Comparison of ENCODE assay signal across 1 cellular context in genomic region chr2:10274376-10274775, GRCh38.
TF ChIP-seq lines count a peak whose summit lies in the region.

No MANE protein-coding gene starts in this region.

TF ChIP-seq in HepG2, 621 proteins besides CTCF, POLR2A, EP300 and RAD21:
- TF ChIP-seq E2F5 (CRISPR knock-in tag; conservative IDR thresholded peaks at IDR 0.05): no peak
- TF ChIP-seq, protein P1, sequence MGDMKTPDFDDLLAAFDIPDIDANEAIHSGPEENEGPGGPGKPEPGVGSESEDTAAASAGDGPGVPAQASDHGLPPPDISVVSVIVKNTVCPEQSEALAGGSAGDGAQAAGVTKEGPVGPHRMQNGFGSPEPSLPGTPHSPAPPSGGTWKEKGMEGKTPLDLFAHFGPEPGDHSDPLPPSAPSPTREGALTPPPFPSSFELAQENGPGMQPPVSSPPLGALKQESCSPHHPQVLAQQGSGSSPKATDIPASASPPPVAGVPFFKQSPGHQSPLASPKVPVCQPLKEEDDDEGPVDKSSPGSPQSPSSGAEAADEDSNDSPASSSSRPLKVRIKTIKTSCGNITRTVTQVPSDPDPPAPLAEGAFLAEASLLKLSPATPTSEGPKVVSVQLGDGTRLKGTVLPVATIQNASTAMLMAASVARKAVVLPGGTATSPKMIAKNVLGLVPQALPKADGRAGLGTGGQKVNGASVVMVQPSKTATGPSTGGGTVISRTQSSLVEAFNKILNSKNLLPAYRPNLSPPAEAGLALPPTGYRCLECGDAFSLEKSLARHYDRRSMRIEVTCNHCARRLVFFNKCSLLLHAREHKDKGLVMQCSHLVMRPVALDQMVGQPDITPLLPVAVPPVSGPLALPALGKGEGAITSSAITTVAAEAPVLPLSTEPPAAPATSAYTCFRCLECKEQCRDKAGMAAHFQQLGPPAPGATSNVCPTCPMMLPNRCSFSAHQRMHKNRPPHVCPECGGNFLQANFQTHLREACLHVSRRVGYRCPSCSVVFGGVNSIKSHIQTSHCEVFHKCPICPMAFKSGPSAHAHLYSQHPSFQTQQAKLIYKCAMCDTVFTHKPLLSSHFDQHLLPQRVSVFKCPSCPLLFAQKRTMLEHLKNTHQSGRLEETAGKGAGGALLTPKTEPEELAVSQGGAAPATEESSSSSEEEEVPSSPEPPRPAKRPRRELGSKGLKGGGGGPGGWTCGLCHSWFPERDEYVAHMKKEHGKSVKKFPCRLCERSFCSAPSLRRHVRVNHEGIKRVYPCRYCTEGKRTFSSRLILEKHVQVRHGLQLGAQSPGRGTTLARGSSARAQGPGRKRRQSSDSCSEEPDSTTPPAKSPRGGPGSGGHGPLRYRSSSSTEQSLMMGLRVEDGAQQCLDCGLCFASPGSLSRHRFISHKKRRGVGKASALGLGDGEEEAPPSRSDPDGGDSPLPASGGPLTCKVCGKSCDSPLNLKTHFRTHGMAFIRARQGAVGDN (CRISPR knock-in tag; IDR thresholded peaks at IDR 0.05): peak; percentile 19; the same call in 1 of the 2 replicates
TF ChIP-seq in HepG2: peak in this region for 1.
